ENCODE assay signal across 14 cellular contexts in the genomic region with DNA sequence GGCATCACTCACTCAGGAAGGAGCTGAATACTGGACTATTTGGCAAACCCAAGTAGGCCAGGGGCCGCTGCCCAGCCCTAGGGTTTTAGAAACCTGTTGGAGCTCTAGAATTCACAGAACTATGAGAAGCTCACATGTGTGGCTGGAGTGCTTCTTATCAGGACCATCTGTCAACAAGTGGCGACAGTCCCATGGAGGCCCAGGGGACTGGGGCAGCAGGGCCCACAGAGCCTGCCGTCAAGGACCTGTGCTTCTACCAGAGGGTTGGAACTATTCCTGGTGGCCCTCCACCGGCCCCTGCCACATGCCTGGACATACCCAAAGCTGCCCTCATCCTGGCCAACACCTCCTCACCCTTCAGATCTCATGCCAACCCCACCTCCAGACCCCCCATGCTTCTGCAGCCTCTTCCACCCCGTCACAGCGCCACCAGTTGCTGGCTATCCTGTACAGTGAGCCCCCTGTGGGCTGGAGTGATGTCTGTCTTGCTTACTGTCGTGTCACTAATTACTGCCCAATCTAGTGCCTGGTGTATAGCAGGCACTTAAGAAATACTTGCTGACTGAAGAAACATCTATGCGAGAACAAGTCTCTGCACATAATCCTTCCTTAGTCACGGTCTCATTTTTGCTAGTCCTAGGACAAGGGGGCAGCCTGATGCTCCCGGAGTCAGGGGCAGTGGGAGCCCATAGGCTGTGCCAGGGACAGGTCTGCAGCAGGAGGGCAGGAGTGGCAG. TPM values are rescaled to one million over a fixed set of nuclear protein-coding genes. Genes with fewer than 3 reads are reported as not detected.
DNase-seq lines count a peak whose midpoint lies in the region; ATAC-seq and TF ChIP-seq lines count a peak whose summit lies in the region.
"Had no signal": no experiment of that assay in that cellular context is flagged by ENCODE, and none has a peak within 500 bp of the region (broad histone marks: within the 10 kb centered on the region; RNA-seq: fewer than 3 reads in every experiment).

No MANE protein-coding gene starts in this region.

- POLR2A ChIA-PET in RWPE1 (lab: Yijun Ruan, JAX; ENCODE audit: low non-redundant PET), result no interaction called here
- POLR2A ChIA-PET in naive thymus-derived CD4-positive, alpha-beta T cell (lab: Charles Lee), result no interaction called here

- no peaks in the 10 kb centered on the region for H3K9me2 ChIP-seq in Karpas-422 (replicated peaks; ENCODE audit: insufficient read depth, low read length)

- no peak overlapping the region for H3K4me2 ChIP-seq in Karpas-422 (ENCODE audit: low read depth, low read length, poor library complexity, severe bottlenecking)

- H3K79me2 ChIP-seq in Karpas-422 (ENCODE audit: low read length), result no peaks in the 10 kb centered on the region

- no peak for TF ChIP-seq CTCF in RWPE1 (conservative IDR thresholded peaks at IDR 0.05; ENCODE audit: low read depth)

- H3K9ac ChIP-seq in Karpas-422 (ENCODE audit: low read length), result no peak overlapping the region

- H2AFZ ChIP-seq in Karpas-422 (ENCODE audit: low read length), result no peak overlapping the region

- no peak overlapping the region for H3K4me3 ChIP-seq in Karpas-422 (ENCODE audit: low read length)
- H3K4me3 ChIP-seq in naive thymus-derived CD4-positive, alpha-beta T cell (ENCODE audit: low read length), result no peak overlapping the region
- H3K4me3 ChIP-seq: esophagus squamous epithelium, uterus had no signal

- no peak for DNase-seq in activated naive CD4-positive, alpha-beta T cell treated with anti-CD3 and anti-CD28 coated beads for 36 hours
- DNase-seq in activated naive CD4-positive, alpha-beta T cell treated with anti-CD3 and anti-CD28 coated beads, Interleukin-2, amount 50 U/mL, for 16 hours, result no peak
- DNase-seq in RWPE1 (ENCODE audit: low spot score) (peak; percentile 20), Right ventricle myocardium superior (peak; percentile 33), Karpas-422 (no peak), mesenteric fat pad (ENCODE audit: low spot score) (no peak)
- no peak for DNase-seq in naive thymus-derived CD4-positive, alpha-beta T cell
- DNase-seq: activated CD4-positive, alpha-beta T cell treated with anti-CD3 and anti-CD28 coated beads for 4 hours; DND-41; esophagus squamous epithelium; uterus had no signal

- H3K9me3 ChIP-seq in Karpas-422 (ENCODE audit: low read length), result no peaks in the 10 kb centered on the region
- no peaks in the 10 kb centered on the region for H3K9me3 ChIP-seq in naive thymus-derived CD4-positive, alpha-beta T cell (ENCODE audit: control insufficient read depth in 2 of 3, low read length in 3 of 3)
- H3K9me3 ChIP-seq: esophagus squamous epithelium, uterus had no signal

- H3K36me3 ChIP-seq in Karpas-422 (ENCODE audit: insufficient read depth, low read length), result 0 out of 2 replicates have a peak, but pooled peaks cover 4% of the 10 kb centered on the region
- H3K36me3 ChIP-seq in naive thymus-derived CD4-positive, alpha-beta T cell (ENCODE audit: control insufficient read depth in 2 of 3, insufficient read depth in 3 of 3, low read length in 3 of 3), result peaks cover 4 to 87% (median 11%) of the 10 kb centered on the region in 3 experiments
- H3K36me3 ChIP-seq: uterus had no signal

- H3K36me3 Mint-ChIP-seq in activated naive CD4-positive, alpha-beta T cell treated with anti-CD3 and anti-CD28 coated beads for 36 hours (ENCODE audit: low read depth), result peaks cover 23% of the 10 kb centered on the region
- peaks cover 72% of the 10 kb centered on the region for H3K36me3 Mint-ChIP-seq in stimulated activated memory B cell treated with anti-CD40 and anti-IgM and Interleukin-4, amounts not matched to agents 10 μg/mL and 1 μg/mL and 100 μg/mL, for 72 hours
- peaks cover 16 to 66% (median 22%) of the 10 kb centered on the region in 5 donors for H3K36me3 Mint-ChIP-seq in naive thymus-derived CD4-positive, alpha-beta T cell

- CTCF ChIA-PET in activated naive CD4-positive, alpha-beta T cell treated with anti-CD3 and anti-CD28 coated beads for 36 hours (lab: Charles Lee), result no interaction called here
- CTCF ChIA-PET in RWPE1 (lab: Yijun Ruan, JAX), result no interaction called here
- CTCF ChIA-PET in naive thymus-derived CD4-positive, alpha-beta T cell (lab: Charles Lee), result no interaction called here

- no peaks in the 10 kb centered on the region for H3K27me3 ChIP-seq in Karpas-422 (ENCODE audit: low read length)
- no peaks in the 10 kb centered on the region for H3K27me3 ChIP-seq in naive thymus-derived CD4-positive, alpha-beta T cell (ENCODE audit: control insufficient read depth in 2 of 2, insufficient read depth in 2 of 2, low read length in 2 of 2)
- H3K27me3 ChIP-seq: esophagus squamous epithelium, uterus had no signal

- peak overlapping the region; percentile 77 for H3K27ac ChIP-seq in RWPE1
- H3K27ac ChIP-seq in Karpas-422 (ENCODE audit: low read length), result no peak overlapping the region
- H3K27ac ChIP-seq in naive thymus-derived CD4-positive, alpha-beta T cell (ENCODE audit: low read depth, low read length), result no peak overlapping the region
- H3K27ac ChIP-seq: esophagus squamous epithelium, uterus had no signal

- H3K4me1 Mint-ChIP-seq in activated naive CD4-positive, alpha-beta T cell treated with anti-CD3 and anti-CD28 coated beads for 36 hours (ENCODE audit: low read depth), result no peaks in the 10 kb centered on the region
- H3K4me1 Mint-ChIP-seq in stimulated activated memory B cell treated with anti-CD40 and anti-IgM and Interleukin-4, amounts not matched to agents 10 μg/mL and 1 μg/mL and 100 μg/mL, for 72 hours, result no peaks in the 10 kb centered on the region
- peaks cover 0 to 3% (median 0%) of the 10 kb centered on the region in 7 donors for H3K4me1 Mint-ChIP-seq in naive thymus-derived CD4-positive, alpha-beta T cell
- H3K4me1 Mint-ChIP-seq: activated T-helper 17 cell treated with anti-CD3 and anti-CD28 coated beads, Interleukin-2, amount 50 U/mL, for 72 hours had no signal

- H4K20me1 ChIP-seq in Karpas-422 (ENCODE audit: insufficient read depth, low read depth, low read length), result no peaks in the 10 kb centered on the region

- intact Hi-C loops in activated naive CD4-positive, alpha-beta T cell treated with anti-CD3 and anti-CD28 coated beads for 36 hours (cut with micrococcal nuclease), result no loop called here
- intact Hi-C loops in Right ventricle myocardium superior (cut with DNase I), result no loop called here
- intact Hi-C loops in naive thymus-derived CD4-positive, alpha-beta T cell (cut with micrococcal nuclease), result no loop called here

- peak overlapping the region; percentile 2 for H3K27ac Mint-ChIP-seq in activated naive CD4-positive, alpha-beta T cell treated with anti-CD3 and anti-CD28 coated beads for 36 hours
- peak overlapping the region; percentile 25 for H3K27ac Mint-ChIP-seq in stimulated activated memory B cell treated with anti-CD40 and anti-IgM and Interleukin-4, amounts not matched to agents 10 μg/mL and 1 μg/mL and 100 μg/mL, for 72 hours
- H3K27ac Mint-ChIP-seq in naive thymus-derived CD4-positive, alpha-beta T cell, result peak overlapping the region in 2 of 9 donors; percentile 32 to 54

- ATAC-seq in Right ventricle myocardium superior (ENCODE audit: poor library complexity), result peak; percentile 2
- ATAC-seq in stimulated activated memory B cell treated with anti-CD40 and anti-IgM and Interleukin-4, amounts not matched to agents 10 μg/mL and 1 μg/mL and 100 μg/mL, for 72 hours, result no peak
- ATAC-seq in naive thymus-derived CD4-positive, alpha-beta T cell, result no peak

- no peaks in the 10 kb centered on the region for H3K9me3 Mint-ChIP-seq in activated naive CD4-positive, alpha-beta T cell treated with anti-CD3 and anti-CD28 coated beads for 36 hours
- H3K9me3 Mint-ChIP-seq in stimulated activated memory B cell treated with anti-CD40 and anti-IgM and Interleukin-4, amounts not matched to agents 10 μg/mL and 1 μg/mL and 100 μg/mL, for 72 hours, result no peaks in the 10 kb centered on the region
- H3K9me3 Mint-ChIP-seq in naive thymus-derived CD4-positive, alpha-beta T cell, result no peaks in the 10 kb centered on the region
- H3K9me3 Mint-ChIP-seq: activated T-helper 17 cell treated with anti-CD3 and anti-CD28 coated beads, Interleukin-2, amount 50 U/mL, for 72 hours had no signal

- H3K27me3 Mint-ChIP-seq in activated naive CD4-positive, alpha-beta T cell treated with anti-CD3 and anti-CD28 coated beads for 36 hours (ENCODE audit: low read depth), result no peaks in the 10 kb centered on the region
- H3K27me3 Mint-ChIP-seq in stimulated activated memory B cell treated with anti-CD40 and anti-IgM and Interleukin-4, amounts not matched to agents 10 μg/mL and 1 μg/mL and 100 μg/mL, for 72 hours, result no peaks in the 10 kb centered on the region
- no peaks in the 10 kb centered on the region for H3K27me3 Mint-ChIP-seq in naive thymus-derived CD4-positive, alpha-beta T cell
- H3K27me3 Mint-ChIP-seq: activated T-helper 17 cell treated with anti-CD3 and anti-CD28 coated beads, Interleukin-2, amount 50 U/mL, for 72 hours had no signal

- H3K4me1 ChIP-seq in Karpas-422 (ENCODE audit: low read length), result no peaks in the 10 kb centered on the region
- H3K4me1 ChIP-seq in naive thymus-derived CD4-positive, alpha-beta T cell (ENCODE audit: control insufficient read depth in 2 of 2, insufficient read depth in 2 of 2, low read length in 2 of 2), result no peaks in the 10 kb centered on the region
- H3K4me1 ChIP-seq: uterus had no signal

- H3K4me3 Mint-ChIP-seq in activated naive CD4-positive, alpha-beta T cell treated with anti-CD3 and anti-CD28 coated beads for 36 hours, result no peak overlapping the region
- H3K4me3 Mint-ChIP-seq in stimulated activated memory B cell treated with anti-CD40 and anti-IgM and Interleukin-4, amounts not matched to agents 10 μg/mL and 1 μg/mL and 100 μg/mL, for 72 hours, result no peak overlapping the region
- H3K4me3 Mint-ChIP-seq in naive thymus-derived CD4-positive, alpha-beta T cell, result no peak overlapping the region
- H3K4me3 Mint-ChIP-seq: activated T-helper 17 cell treated with anti-CD3 and anti-CD28 coated beads, Interleukin-2, amount 50 U/mL, for 72 hours had no signal

RNA-seq across cellular contexts. Expression of a gene that starts 27.2 kb away (rescaled TPM):
- not detected for total RNA-seq in activated naive CD4-positive, alpha-beta T cell treated with anti-CD3 and anti-CD28 coated beads for 36 hours
- 1.3 TPM for total RNA-seq in Right ventricle myocardium superior
- total RNA-seq in Karpas-422 (2014; rRNA removed; shearing (Covaris generic); ENCODE audit: low replicate concordance), result 0.76 TPM in 1 of 2 replicates, not detected in the other
- total RNA-seq in naive thymus-derived CD4-positive, alpha-beta T cell, result 1 to 10 TPM in 2 of 5 experiments, under 1 TPM in 2, not detected in 1; 0.32 to 1.7 (median 0.89) TPM
- polyA plus RNA-seq in naive thymus-derived CD4-positive, alpha-beta T cell, result not detected
- 1.9 TPM for total RNA-seq in mesenteric fat pad
- polyA plus RNA-seq: AG04450 had no signal

RNA-seq across cellular contexts. Expression of a gene that starts 36.3 kb away (rescaled TPM):
- total RNA-seq in activated naive CD4-positive, alpha-beta T cell treated with anti-CD3 and anti-CD28 coated beads for 36 hours, result under 1 TPM; 0.12 to 0.26 TPM
- total RNA-seq in Right ventricle myocardium superior, result 24.4 TPM
- not detected in 2 replicates for total RNA-seq in Karpas-422 (2014; rRNA removed; shearing (Covaris generic); ENCODE audit: low replicate concordance)
- total RNA-seq in naive thymus-derived CD4-positive, alpha-beta T cell, result 1 to 10 TPM in 2 of 5 experiments, under 1 TPM in 2, not detected in 1; 0.37 to 7.5 (median 2.0) TPM
- polyA plus RNA-seq in naive thymus-derived CD4-positive, alpha-beta T cell, result under 1 TPM in 1 of 2 donors, not detected in 1; 0.09 TPM
- 36.2 TPM for total RNA-seq in mesenteric fat pad

RNA-seq across cellular contexts. Expression of a gene that starts 45.6 kb away (rescaled TPM):
- total RNA-seq in activated naive CD4-positive, alpha-beta T cell treated with anti-CD3 and anti-CD28 coated beads for 36 hours, result 10 to 100 TPM; 52.0 to 52.2 TPM
- total RNA-seq in Right ventricle myocardium superior (25.6 TPM), mesenteric fat pad (89.3 TPM)
- total RNA-seq in Karpas-422 (2014; rRNA removed; shearing (Covaris generic); ENCODE audit: low replicate concordance), result 40.3 and 63.9 TPM in 2 replicates
- total RNA-seq in naive thymus-derived CD4-positive, alpha-beta T cell, result 10 to 100 TPM; 38.5 to 77.7 (median 45.8) TPM
- 10 to 100 TPM; 15.0 to 22.7 TPM for polyA plus RNA-seq in naive thymus-derived CD4-positive, alpha-beta T cell

Comparison
In these comparisons a context has a peak if more than half of its experiments do, and no peak if none do; other contexts are left out.
1. DNase-seq: peak in RWPE1 (single experiment) and Right ventricle myocardium superior (single experiment); none in activated naive CD4-positive, alpha-beta T cell treated with anti-CD3 and anti-CD28 coated beads for 36 hours (single experiment), activated naive CD4-positive, alpha-beta T cell treated with anti-CD3 and anti-CD28 coated beads, Interleukin-2, amount 50 U/mL, for 16 hours (single experiment), Karpas-422 (single experiment), naive thymus-derived CD4-positive, alpha-beta T cell (0 of 9) and mesenteric fat pad (single experiment).